ENCODE assay signal across 19 cellular contexts in the genomic region with DNA sequence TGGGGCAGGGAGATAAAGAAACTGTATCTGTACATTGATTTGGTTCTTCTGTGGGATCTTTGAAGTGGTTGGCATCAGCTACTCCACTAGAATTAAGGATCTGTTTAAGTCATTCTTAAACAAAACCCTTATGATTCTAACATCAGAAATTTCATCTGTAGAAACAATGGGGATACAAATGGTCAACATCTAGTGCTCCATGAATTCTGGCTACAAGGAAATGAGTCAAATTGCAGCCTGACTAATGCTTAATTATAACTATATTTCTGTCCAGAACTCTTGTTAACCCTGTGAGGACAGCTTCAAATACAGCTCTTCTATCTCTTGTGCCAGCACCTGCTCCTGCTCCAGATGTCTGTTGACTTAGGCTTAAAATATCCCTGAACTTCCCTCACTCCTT.
"Had no signal": no experiment of that assay in that cellular context is flagged by ENCODE, and none has a peak within 500 bp of the region (broad histone marks: within the 10 kb centered on the region; RNA-seq: fewer than 3 reads in every experiment).

No MANE protein-coding gene starts in this region.

- H3K4me1 Mint-ChIP-seq: activated B cell treated with CpG ODN at 0.5 μM for 24 hours, T-cell had no signal

- ATAC-seq: activated CD8-positive, alpha-beta T cell treated with anti-CD3 and anti-CD28 coated beads for 36 hours; left lobe of liver; right cardiac atrium; T-cell had no signal

- H3K36me3 Mint-ChIP-seq: T-cell had no signal

- H3K9me3 Mint-ChIP-seq: activated B cell treated with CpG ODN at 0.5 μM for 24 hours; activated CD8-positive, alpha-beta T cell treated with anti-CD3 and anti-CD28 coated beads for 36 hours; activated naive CD4-positive, alpha-beta T cell treated with anti-CD3 and anti-CD28 coated beads for 36 hours; stimulated activated naive CD8-positive, alpha-beta T cell treated with anti-CD3 and anti-CD28 coated beads, Interleukin-15, Interleukin-2, amounts not matched to agents 100 ng/mL and 50 ng/mL, for 24 hours; T-cell had no signal

- H3K4me3 Mint-ChIP-seq: activated B cell treated with CpG ODN at 0.5 μM for 24 hours; activated CD8-positive, alpha-beta T cell treated with anti-CD3 and anti-CD28 coated beads for 36 hours; activated naive CD4-positive, alpha-beta T cell treated with anti-CD3 and anti-CD28 coated beads for 36 hours; stimulated activated naive CD8-positive, alpha-beta T cell treated with anti-CD3 and anti-CD28 coated beads, Interleukin-15, Interleukin-2, amounts not matched to agents 100 ng/mL and 50 ng/mL, for 24 hours; T-cell had no signal

- H3K27ac ChIP-seq: brain microvascular endothelial cell, coronary artery, esophagus squamous epithelium, skin epidermis, tibial nerve, uterus had no signal

- H3K27ac Mint-ChIP-seq: activated B cell treated with CpG ODN at 0.5 μM for 24 hours; activated CD8-positive, alpha-beta T cell treated with anti-CD3 and anti-CD28 coated beads for 36 hours; activated naive CD4-positive, alpha-beta T cell treated with anti-CD3 and anti-CD28 coated beads for 36 hours; stimulated activated naive CD8-positive, alpha-beta T cell treated with anti-CD3 and anti-CD28 coated beads, Interleukin-15, Interleukin-2, amounts not matched to agents 100 ng/mL and 50 ng/mL, for 24 hours; T-cell had no signal

- DNase-seq: activated B cell treated with CpG ODN at 0.5 μM for 24 hours; activated CD4-positive, alpha-beta T cell treated with anti-CD3 and anti-CD28 coated beads for 4 hours; activated CD8-positive, alpha-beta T cell treated with anti-CD3 and anti-CD28 coated beads for 36 hours; activated naive CD4-positive, alpha-beta T cell treated with anti-CD3 and anti-CD28 coated beads for 36 hours; activated T-cell treated with anti-CD3 and anti-CD28 coated beads, Interleukin-2, amount 50 U/mL, for 1 hour; brain microvascular endothelial cell; effector CD4-positive, alpha-beta T cell; esophagus squamous epithelium; foreskin melanocyte; hypothalamus; occipital lobe; right cardiac atrium; T-cell; uterus had no signal
